Comparison of ENCODE assay signal across 22 cellular contexts in genomic region chr18:30234755-30235154, GRCh38.
"Had no signal": no experiment of that assay in that cellular context is flagged by ENCODE, and none has a peak within 500 bp of the region (broad histone marks: within the 10 kb centered on the region; RNA-seq: fewer than 3 reads in every experiment).

No MANE protein-coding gene starts in this region.

- ATAC-seq: esophagus mucosa; heart left ventricle; mucosa of descending colon; naive thymus-derived CD8-positive, alpha-beta T cell; psoas muscle; sciatic nerve; stimulated activated memory B cell treated with anti-CD40 and anti-IgM and Interleukin-4, amounts not matched to agents 10 μg/mL and 1 μg/mL and 100 μg/mL, for 72 hours had no signal

- H3K36me3 ChIP-seq: heart left ventricle, neutrophil, spleen, tibial artery, upper lobe of left lung, uterus had no signal

- H3K27ac ChIP-seq: heart left ventricle, neutrophil, psoas muscle, spleen, tibial artery, upper lobe of left lung, uterus had no signal

- H3K27me3 ChIP-seq: heart left ventricle, neutrophil, spleen, tibial artery, upper lobe of left lung, uterus had no signal

- H3K4me1 ChIP-seq: heart left ventricle, psoas muscle, spleen, tibial artery, upper lobe of left lung, uterus had no signal

- H3K9me3 ChIP-seq: heart left ventricle, neutrophil, psoas muscle, tibial artery, upper lobe of left lung, uterus had no signal

- H3K4me3 ChIP-seq: heart left ventricle, mucosa of descending colon, psoas muscle, spleen, tibial artery, upper lobe of left lung, uterus had no signal

- DNase-seq: effector memory CD4-positive, alpha-beta T cell; heart left ventricle; hippocampal formation; kidney glomerular epithelial cell; mucosa of descending colon; naive thymus-derived CD8-positive, alpha-beta T cell; psoas muscle; retina; spleen; stimulated activated CD4-positive, alpha-beta T cell treated with anti-CD3 and anti-CD28 coated beads, Interleukin-15, amount 100 ng/mL, for 24 hours; stimulated activated CD4-positive, alpha-beta T cell treated with anti-CD3 and anti-CD28 coated beads, Interleukin-1b, Interleukin-23, amount 100 ng/mL, for 48 hours; stimulated activated CD4-positive, alpha-beta T cell treated with anti-CD3 and anti-CD28 coated beads, Interleukin-4, amount 100 ng/mL, for 24 hours; tibial artery; upper lobe of left lung; uterus had no signal

- FAIRE-seq: endometrium, frontal cortex, islet of Langerhans had no signal
